ENCODE assay signal across 26 cellular contexts in genomic region chr7:42605800-42606199, GRCh38.
DNase-seq lines count a peak whose midpoint lies in the region; ATAC-seq and TF ChIP-seq lines count a peak whose summit lies in the region.
"Had no signal": no experiment of that assay in that cellular context is flagged by ENCODE, and none has a peak within 500 bp of the region (broad histone marks: within the 10 kb centered on the region; RNA-seq: fewer than 3 reads in every experiment).

No MANE protein-coding gene starts in this region.

- H3K9me3 ChIP-seq in Caco-2 = no peaks in the 10 kb centered on the region
- H3K9me3 ChIP-seq: esophagus muscularis mucosa, pancreas had no signal

- no peak overlapping the region for H3K27ac ChIP-seq in coronary artery
- H3K27ac ChIP-seq: KMS-11, pancreas had no signal

- H3K4me3 ChIP-seq in Caco-2 (ENCODE audit: low read depth, low read length) = no peak overlapping the region
- no peak overlapping the region for H3K4me3 ChIP-seq in coronary artery
- H3K4me3 ChIP-seq: GM12878, pancreas had no signal

- H3K4me1 Mint-ChIP-seq in type B pancreatic cell (ENCODE audit: unreplicated experiment) (peaks cover 19% of the 10 kb centered on the region), Caco-2 (ENCODE audit: low read depth, unreplicated experiment) (no peaks in the 10 kb centered on the region), natural killer cell (no peaks in the 10 kb centered on the region)
- H3K4me1 Mint-ChIP-seq: CD4-positive, alpha-beta memory T cell; naive B cell had no signal

- TF ChIP-seq CTCF in type B pancreatic cell (conservative IDR thresholded peaks at IDR 0.05) (no peak), Caco-2 (IDR thresholded peaks at IDR 0.05; ENCODE audit: insufficient read depth in 1 of 2, low read depth in 1 of 2, low read length in 1 of 2, severe bottlenecking in 1 of 2, unreplicated experiment in 1 of 2) (no peak), natural killer cell (IDR thresholded peaks at IDR 0.05) (no peak), coronary artery (IDR thresholded peaks at IDR 0.05) (no peak)

- DNase-seq in HCEC 1CT (peak; percentile 66), brain pericyte (ENCODE audit: low read depth, low spot score) (peak; percentile 38), iris pigment epithelial cell (ENCODE audit: low read depth) (peak; percentile 59), type B pancreatic cell (ENCODE audit: extremely low spot score, unreplicated experiment) (no peak), Caco-2 (no peak), natural killer cell (no peak), coronary artery (ENCODE audit: low spot score) (no peak)
- DNase-seq: activated CD8-positive, alpha-beta T cell treated with anti-CD3 and anti-CD28 coated beads, Interleukin-2, amount 10 ng/mL, durations not matched to agents 7 days and 5 days; activated naive CD4-positive, alpha-beta T cell; activated T-cell treated with anti-CD3 and anti-CD28 coated beads, Interleukin-2, amount 50 U/mL, for 1 hour; amniotic stem cell; CD4-positive, alpha-beta memory T cell; effector CD8-positive, alpha-beta T cell; left colon; MV-4-11; naive B cell; NCI-H1694 treated with DMSO at 0.1 percent for 48 hours; NCI-H774; pancreas; right cardiac atrium; stimulated activated CD4-positive, alpha-beta T cell treated with anti-CD3 and anti-CD28 coated beads, Interleukin-15, amount 100 ng/mL, for 24 hours had no signal

- H3K27ac Mint-ChIP-seq in type B pancreatic cell = no peak overlapping the region
- H3K27ac Mint-ChIP-seq in Caco-2 (ENCODE audit: unreplicated experiment) = no peak overlapping the region
- H3K27ac Mint-ChIP-seq in natural killer cell = no peak overlapping the region
- H3K27ac Mint-ChIP-seq: activated CD8-positive, alpha-beta T cell treated with anti-CD3 and anti-CD28 coated beads, Interleukin-2, amount 10 ng/mL, durations not matched to agents 7 days and 5 days; CD4-positive, alpha-beta memory T cell; naive B cell had no signal

- BruUV-seq in Caco-2 (replicated peaks; lab: Mats Ljungman, UMichigan) = no TSS peak

- H3K27me3 Mint-ChIP-seq in type B pancreatic cell (no peaks in the 10 kb centered on the region), Caco-2 (ENCODE audit: insufficient read depth, unreplicated experiment) (peaks cover 4% of the 10 kb centered on the region), natural killer cell (ENCODE audit: low read depth in 2 of 2) (peaks cover 0 to 2% of the 10 kb centered on the region in 2 donors)

- ATAC-seq in natural killer cell = no peak
- ATAC-seq: activated CD4-positive, CD25-positive, alpha-beta regulatory T cell treated with anti-CD3 and anti-CD28 coated beads, Interleukin-2, amount 50 U/mL, for 24 hours; activated CD8-positive, alpha-beta T cell treated with anti-CD3 and anti-CD28 coated beads, Interleukin-2, amount 10 ng/mL, durations not matched to agents 7 days and 5 days; GM12878; left colon; pancreas; right cardiac atrium; Right ventricle myocardium inferior had no signal

- no peaks in the 10 kb centered on the region for H3K36me3 Mint-ChIP-seq in type B pancreatic cell
- no peaks in the 10 kb centered on the region for H3K36me3 Mint-ChIP-seq in Caco-2 (ENCODE audit: insufficient read depth, unreplicated experiment)
- H3K36me3 Mint-ChIP-seq in natural killer cell = no peaks in the 10 kb centered on the region
- H3K36me3 Mint-ChIP-seq: CD4-positive, alpha-beta memory T cell; naive B cell had no signal

- no peaks in the 10 kb centered on the region for H3K36me3 ChIP-seq in Caco-2 (ENCODE audit: control insufficient read depth, insufficient read depth, low read length)
- H3K36me3 ChIP-seq: esophagus muscularis mucosa, pancreas had no signal

- H3K9me3 Mint-ChIP-seq in type B pancreatic cell (no peaks in the 10 kb centered on the region), Caco-2 (ENCODE audit: unreplicated experiment) (no peaks in the 10 kb centered on the region), natural killer cell (no peaks in the 10 kb centered on the region)

- CTCF ChIA-PET in Caco-2 (lab: Charles Lee) = no interaction called here

- intact Hi-C loops in Caco-2 (cut with micrococcal nuclease; ENCODE audit: unreplicated experiment) = no loop called here
- intact Hi-C loops in natural killer cell (cut with micrococcal nuclease) = no loop called here

- POLR2A ChIA-PET in Caco-2 (lab: Charles Lee) = no interaction called here

- no peaks in the 10 kb centered on the region; the same call in 1 of the 2 replicates for H3K27me3 ChIP-seq in Caco-2 (replicated peaks; ENCODE audit: control insufficient read depth, insufficient read depth, low read length)
- H3K27me3 ChIP-seq: esophagus muscularis mucosa, pancreas had no signal

- no peaks in the 10 kb centered on the region for H3K4me1 ChIP-seq in Caco-2
- H3K4me1 ChIP-seq: pancreas had no signal

- H3K4me3 Mint-ChIP-seq in type B pancreatic cell (peak overlapping the region; percentile 34), Caco-2 (ENCODE audit: unreplicated experiment) (no peak overlapping the region), natural killer cell (no peak overlapping the region)
- H3K4me3 Mint-ChIP-seq: activated CD8-positive, alpha-beta T cell treated with anti-CD3 and anti-CD28 coated beads, Interleukin-2, amount 10 ng/mL, durations not matched to agents 7 days and 5 days; CD4-positive, alpha-beta memory T cell; naive B cell had no signal

Comparison
In these comparisons a context has a peak if more than half of its experiments do, and no peak if none do; other contexts are left out.
1. DNase-seq: peak in HCEC 1CT (single experiment), brain pericyte (single experiment) and iris pigment epithelial cell (single experiment); none in type B pancreatic cell (single experiment), Caco-2 (0 of 2), natural killer cell (single experiment) and coronary artery (single experiment).